Comparison of ENCODE assay signal across 16 cellular contexts in genomic region chr16:50745940-50746339, GRCh38. TPM values are rescaled to one million over a fixed set of nuclear protein-coding genes. Genes with fewer than 3 reads are reported as not detected.
A peak's percentile ranks its signal among the peaks of the same experiment; 100 is the strongest.
DNase-seq lines count a peak whose midpoint lies in the region; ATAC-seq and TF ChIP-seq lines count a peak whose summit lies in the region.
"Had no signal": no experiment of that assay in that cellular context is flagged by ENCODE, and none has a peak within 500 bp of the region (broad histone marks: within the 10 kb centered on the region; RNA-seq: fewer than 3 reads in every experiment).

No MANE protein-coding gene starts in this region.

- POLR2A ChIA-PET in MCF 10A (lab: Yijun Ruan, JAX) = interaction anchor here (0.5 to 2.0 kb wide), 10 partner anchors 10 to 667 kb away, joined by 3 to 8 read pairs (median 4); no protein-coding TSS in a partner anchor
- POLR2A ChIA-PET in activated CD4-positive, alpha-beta memory T cell treated with anti-CD3 and anti-CD28 coated beads for 36 hours (lab: Charles Lee) = interaction anchor here (1.9 to 7.2 kb wide), 5 partner anchors 20 to 66 kb away, joined by 8 to 81 read pairs (median 15); partner anchors contain the start of genes NOD2 and SNX20

- intact Hi-C loops in MCF 10A (cut with micrococcal nuclease) (loop anchor here (5.0 kb wide), 1 partner anchor 374 kb away; no protein-coding TSS in a partner anchor), breast epithelium (cut with DNase I; ENCODE audit: low total_unique reads) (no loop called here)
- intact Hi-C loops in activated CD4-positive, alpha-beta memory T cell treated with anti-CD3 and anti-CD28 coated beads for 36 hours (cut with micrococcal nuclease) = loop anchor here (2.0 to 10.0 kb wide), 5 partner anchors 47 to 721 kb away; partner anchors contain the start of genes BRD7 and CNEP1R1

- CTCF ChIA-PET in MCF 10A (lab: Yijun Ruan, JAX) = interaction anchor here (0.9 to 11.6 kb wide), 13 partner anchors 29 to 423 kb away, joined by 3 to 251 read pairs (median 5); no protein-coding TSS in a partner anchor
- CTCF ChIA-PET in activated CD4-positive, alpha-beta memory T cell treated with anti-CD3 and anti-CD28 coated beads for 36 hours (lab: Charles Lee) = interaction anchor here (0.6 to 9.9 kb wide), 16 partner anchors 10 to 535 kb away, joined by 3 to 153 read pairs (median 6); partner anchors contain the start of genes NOD2 and SNX20

- H3K9me3 Mint-ChIP-seq in MCF 10A (ENCODE audit: unreplicated experiment) = no peaks in the 10 kb centered on the region
- no peaks in the 10 kb centered on the region for H3K9me3 Mint-ChIP-seq in activated CD4-positive, alpha-beta memory T cell treated with anti-CD3 and anti-CD28 coated beads for 36 hours
- H3K9me3 Mint-ChIP-seq in stimulated activated naive B cell treated with anti-CD40 and anti-IgM and Interleukin-4, amounts not matched to agents 10 μg/mL and 1 μg/mL and 100 μg/mL, for 72 hours = no peaks in the 10 kb centered on the region

- peaks cover 24% of the 10 kb centered on the region for H3K36me3 Mint-ChIP-seq in MCF 10A (ENCODE audit: insufficient read depth, unreplicated experiment)
- H3K36me3 Mint-ChIP-seq in activated CD4-positive, alpha-beta memory T cell treated with anti-CD3 and anti-CD28 coated beads for 36 hours = peaks cover 48% of the 10 kb centered on the region
- peaks cover 20 to 28% of the 10 kb centered on the region in 2 donors for H3K36me3 Mint-ChIP-seq in stimulated activated naive B cell treated with anti-CD40 and anti-IgM and Interleukin-4, amounts not matched to agents 10 μg/mL and 1 μg/mL and 100 μg/mL, for 72 hours

- H3K36me3 ChIP-seq in breast epithelium = no peaks in the 10 kb centered on the region
- H3K36me3 ChIP-seq in effector memory CD4-positive, alpha-beta T cell (ENCODE audit: control insufficient read depth, insufficient read depth, low read length) = peaks cover 13% of the 10 kb centered on the region
- H3K36me3 ChIP-seq: uterus had no signal

- no peak for TF ChIP-seq POLR2A in breast epithelium (IDR thresholded peaks at IDR 0.05)

- TF ChIP-seq CTCF in MCF 10A (IDR thresholded peaks at IDR 0.05; ENCODE audit: unreplicated experiment) = no peak
- TF ChIP-seq CTCF in breast epithelium (IDR thresholded peaks at IDR 0.05) = no peak

- H3K4me3 ChIP-seq in breast epithelium = no peak overlapping the region
- H3K4me3 ChIP-seq in effector memory CD4-positive, alpha-beta T cell (ENCODE audit: insufficient read depth, low read depth, low read length, poor library complexity, severe bottlenecking) = peak overlapping the region; percentile 90
- H3K4me3 ChIP-seq: left ventricle myocardium inferior, uterus had no signal

- peaks cover 0 to 4% of the 10 kb centered on the region in 2 donors for H3K4me1 ChIP-seq in breast epithelium
- peaks cover 33% of the 10 kb centered on the region for H3K4me1 ChIP-seq in effector memory CD4-positive, alpha-beta T cell (ENCODE audit: control insufficient read depth, insufficient read depth, low read length, poor library complexity, severe bottlenecking)

- peaks cover 36% of the 10 kb centered on the region for H3K4me1 Mint-ChIP-seq in MCF 10A (ENCODE audit: insufficient read depth, unreplicated experiment)
- peaks cover 57% of the 10 kb centered on the region for H3K4me1 Mint-ChIP-seq in activated CD4-positive, alpha-beta memory T cell treated with anti-CD3 and anti-CD28 coated beads for 36 hours (ENCODE audit: low read depth)
- H3K4me1 Mint-ChIP-seq in stimulated activated naive B cell treated with anti-CD40 and anti-IgM and Interleukin-4, amounts not matched to agents 10 μg/mL and 1 μg/mL and 100 μg/mL, for 72 hours = peaks cover 32 to 53% of the 10 kb centered on the region in 2 donors

- no peak for ATAC-seq in stimulated activated naive B cell treated with anti-CD40 and anti-IgM and Interleukin-4, amounts not matched to agents 10 μg/mL and 1 μg/mL and 100 μg/mL, for 72 hours (replicated peaks)
- no peak for ATAC-seq in HG03025 (IDR thresholded peaks at IDR 0.05; ENCODE audit: low FRiP score, unreplicated experiment)

- H3K9me3 ChIP-seq in breast epithelium = no peaks in the 10 kb centered on the region
- no peaks in the 10 kb centered on the region for H3K9me3 ChIP-seq in effector memory CD4-positive, alpha-beta T cell (ENCODE audit: control insufficient read depth, low read length)
- H3K9me3 ChIP-seq: left ventricle myocardium inferior, uterus had no signal

- H3K27ac ChIP-seq in breast epithelium = no peak overlapping the region
- H3K27ac ChIP-seq in effector memory CD4-positive, alpha-beta T cell (ENCODE audit: insufficient read depth, low read length, poor library complexity, severe bottlenecking) = peak overlapping the region; percentile 99
- H3K27ac ChIP-seq: HL-60, left ventricle myocardium inferior, uterus had no signal

- H3K4me3 Mint-ChIP-seq in MCF 10A (ENCODE audit: unreplicated experiment) = peak overlapping the region; percentile 22
- peak overlapping the region; percentile 94 for H3K4me3 Mint-ChIP-seq in activated CD4-positive, alpha-beta memory T cell treated with anti-CD3 and anti-CD28 coated beads for 36 hours
- H3K4me3 Mint-ChIP-seq in stimulated activated naive B cell treated with anti-CD40 and anti-IgM and Interleukin-4, amounts not matched to agents 10 μg/mL and 1 μg/mL and 100 μg/mL, for 72 hours = peak overlapping the region; percentile 80 to 83

- H3K27me3 Mint-ChIP-seq in MCF 10A (ENCODE audit: insufficient read depth, unreplicated experiment) = no peaks in the 10 kb centered on the region
- H3K27me3 Mint-ChIP-seq in activated CD4-positive, alpha-beta memory T cell treated with anti-CD3 and anti-CD28 coated beads for 36 hours = no peaks in the 10 kb centered on the region
- no peaks in the 10 kb centered on the region for H3K27me3 Mint-ChIP-seq in stimulated activated naive B cell treated with anti-CD40 and anti-IgM and Interleukin-4, amounts not matched to agents 10 μg/mL and 1 μg/mL and 100 μg/mL, for 72 hours

- BruUV-seq in MCF 10A (replicated peaks; lab: Mats Ljungman, UMichigan) = no TSS peak

- H3K27ac Mint-ChIP-seq in MCF 10A (ENCODE audit: low read depth, unreplicated experiment) = no peak overlapping the region
- peak overlapping the region; percentile 97 for H3K27ac Mint-ChIP-seq in activated CD4-positive, alpha-beta memory T cell treated with anti-CD3 and anti-CD28 coated beads for 36 hours
- H3K27ac Mint-ChIP-seq in stimulated activated naive B cell treated with anti-CD40 and anti-IgM and Interleukin-4, amounts not matched to agents 10 μg/mL and 1 μg/mL and 100 μg/mL, for 72 hours = peak overlapping the region; percentile 91

- no peak for DNase-seq in MCF 10A (ENCODE audit: unreplicated experiment)
- no peak for DNase-seq in breast epithelium (ENCODE audit: low spot score in 2 of 2)
- DNase-seq in activated CD4-positive, alpha-beta memory T cell treated with anti-CD3 and anti-CD28 coated beads for 36 hours = peak; percentile 37
- DNase-seq in effector memory CD4-positive, alpha-beta T cell = no peak
- no peak for DNase-seq in stimulated activated naive B cell treated with anti-CD40 and anti-IgM and Interleukin-4, amounts not matched to agents 10 μg/mL and 1 μg/mL and 100 μg/mL, for 72 hours
- DNase-seq in SIG-M5 (lab: John Stamatoyannopoulos, UW) = no peak
- DNase-seq in NCI-H1048 (lab: John Stamatoyannopoulos, UW) = no peak
- DNase-seq: activated CD8-positive, alpha-beta memory T cell treated with anti-CD3 and anti-CD28 coated beads for 24 hours; dorsolateral prefrontal cortex; H7; left ventricle myocardium inferior; NCI-H1930; SW 1271; uterus had no signal

- H3K27me3 ChIP-seq in breast epithelium = no peaks in the 10 kb centered on the region
- no peaks in the 10 kb centered on the region for H3K27me3 ChIP-seq in effector memory CD4-positive, alpha-beta T cell (replicated peaks; ENCODE audit: control insufficient read depth, insufficient read depth, low read length, poor library complexity, severe bottlenecking)
- H3K27me3 ChIP-seq: dorsolateral prefrontal cortex, uterus had no signal

RNA-seq across cellular contexts. Expression of gene CYLD, which starts 4.1 kb away (rescaled TPM):
- total RNA-seq in MCF 10A (2022) = 53.7 and 69.1 TPM in 2 replicates
- total RNA-seq in breast epithelium = 10 to 100 TPM; 40.6 to 62.9 (median 43.4) TPM
- total RNA-seq in activated CD4-positive, alpha-beta memory T cell treated with anti-CD3 and anti-CD28 coated beads for 36 hours = 100 to 1,000 TPM; 133 to 135 TPM

RNA-seq across cellular contexts. Expression of gene NOD2, which starts 52.5 kb away (rescaled TPM):
- total RNA-seq in MCF 10A (2022) (1.7 and 4.2 TPM in 2 replicates), breast epithelium (1 to 10 TPM; 2.6 to 4.9 (median 3.8) TPM)
- total RNA-seq in activated CD4-positive, alpha-beta memory T cell treated with anti-CD3 and anti-CD28 coated beads for 36 hours = 10 to 100 TPM; 17.9 to 18.7 TPM
- total RNA-seq: H7 had no signal

Comparison
In these comparisons a context has a peak if more than half of its experiments do, and no peak if none do; other contexts are left out.
1. H3K4me3 Mint-ChIP-seq: peak in every context shown above with its lines; median percentile 94 in activated CD4-positive, alpha-beta memory T cell treated with anti-CD3 and anti-CD28 coated beads for 36 hours; 82 in stimulated activated naive B cell treated with anti-CD40 and anti-IgM and Interleukin-4, amounts not matched to agents 10 μg/mL and 1 μg/mL and 100 μg/mL, for 72 hours; 22 in MCF 10A.